ENCODE assay signal across 9 cellular contexts in genomic region chr2:73292906-73293533, GRCh38. TPM values are rescaled to one million over a fixed set of nuclear protein-coding genes. Genes with fewer than 3 reads are reported as not detected.
DNase-seq lines count a peak whose midpoint lies in the region; ATAC-seq and TF ChIP-seq lines count a peak whose summit lies in the region.
"Had no signal": no experiment of that assay in that cellular context is flagged by ENCODE, and none has a peak within 500 bp of the region (broad histone marks: within the 10 kb centered on the region; RNA-seq: fewer than 3 reads in every experiment).

No MANE protein-coding gene starts in this region.

- H3K27me3 Mint-ChIP-seq in Calu3 (ENCODE audit: unreplicated experiment), result peaks cover 89% of the 10 kb centered on the region
- H3K27me3 Mint-ChIP-seq in activated naive CD4-positive, alpha-beta T cell treated with anti-CD3 and anti-CD28 coated beads, Interleukin-2, amount 10 ng/mL, durations not matched to agents 7 days and 5 days, result peaks cover 86% of the 10 kb centered on the region

- peaks cover 8% of the 10 kb centered on the region for H3K4me1 Mint-ChIP-seq in Calu3 (ENCODE audit: low read depth, unreplicated experiment)
- H3K4me1 Mint-ChIP-seq in activated naive CD4-positive, alpha-beta T cell treated with anti-CD3 and anti-CD28 coated beads, Interleukin-2, amount 10 ng/mL, durations not matched to agents 7 days and 5 days, result peaks cover 11% of the 10 kb centered on the region

- peak overlapping the region; percentile 69 for H3K4me3 ChIP-seq in thoracic aorta

- H3K27me3 ChIP-seq in thoracic aorta (replicated peaks; ENCODE audit: insufficient read depth), result peaks cover 25% of the 10 kb centered on the region

- H3K36me3 Mint-ChIP-seq in Calu3 (ENCODE audit: insufficient read depth, unreplicated experiment), result peaks cover 18% of the 10 kb centered on the region
- no peaks in the 10 kb centered on the region for H3K36me3 Mint-ChIP-seq in activated naive CD4-positive, alpha-beta T cell treated with anti-CD3 and anti-CD28 coated beads, Interleukin-2, amount 10 ng/mL, durations not matched to agents 7 days and 5 days

- peak overlapping the region; percentile 64 for H3K27ac Mint-ChIP-seq in Calu3 (ENCODE audit: unreplicated experiment)
- peak overlapping the region; percentile 24 for H3K27ac Mint-ChIP-seq in activated naive CD4-positive, alpha-beta T cell treated with anti-CD3 and anti-CD28 coated beads, Interleukin-2, amount 10 ng/mL, durations not matched to agents 7 days and 5 days

- CTCF ChIA-PET in Calu3 (lab: Charles Lee), result interaction anchor here (0.6 to 1.5 kb wide), 2 partner anchors 67 to 107 kb away, joined by 4 read pairs; no protein-coding TSS in a partner anchor
- CTCF ChIA-PET in activated naive CD4-positive, alpha-beta T cell treated with anti-CD3 and anti-CD28 coated beads, Interleukin-2, amount 10 ng/mL, durations not matched to agents 7 days and 5 days (lab: Charles Lee), result interaction anchor here (0.9 to 1.0 kb wide), 2 partner anchors 20 to 24 kb away, joined by 3 read pairs; no protein-coding TSS in a partner anchor

- ATAC-seq in HG02973 (IDR thresholded peaks at IDR 0.05; ENCODE audit: unreplicated experiment) (peak; percentile 4), thoracic aorta (ENCODE audit: insufficient number of reproducible peaks, low FRiP score, low read depth) (no peak), GM21723 (IDR thresholded peaks at IDR 0.05; ENCODE audit: unreplicated experiment) (no peak), GM21529 (IDR thresholded peaks at IDR 0.05; ENCODE audit: unreplicated experiment) (no peak)

- peak overlapping the region in 1 of 2 donors; percentile 34 for H3K27ac ChIP-seq in thoracic aorta

- no peak for TF ChIP-seq CTCF in Calu3 (IDR thresholded peaks at IDR 0.05; ENCODE audit: unreplicated experiment)
- TF ChIP-seq CTCF in thoracic aorta (IDR thresholded peaks at IDR 0.05), result no peak

- H3K9me3 Mint-ChIP-seq in Calu3 (ENCODE audit: low read depth, unreplicated experiment), result no peaks in the 10 kb centered on the region
- no peaks in the 10 kb centered on the region for H3K9me3 Mint-ChIP-seq in activated naive CD4-positive, alpha-beta T cell treated with anti-CD3 and anti-CD28 coated beads, Interleukin-2, amount 10 ng/mL, durations not matched to agents 7 days and 5 days

- H3K4me1 ChIP-seq in thoracic aorta (ENCODE audit: control insufficient read depth in 1 of 2, low read depth in 2 of 2), result peaks cover 10 to 22% of the 10 kb centered on the region in 2 donors

- H3K4me3 Mint-ChIP-seq in Calu3 (ENCODE audit: low read depth, unreplicated experiment), result peak overlapping the region; percentile 74
- peak overlapping the region; percentile 70 for H3K4me3 Mint-ChIP-seq in activated naive CD4-positive, alpha-beta T cell treated with anti-CD3 and anti-CD28 coated beads, Interleukin-2, amount 10 ng/mL, durations not matched to agents 7 days and 5 days

- no TSS peak for BruUV-seq in Calu3 (replicated peaks; lab: Mats Ljungman, UMichigan)

- no peaks in the 10 kb centered on the region for H3K9me3 ChIP-seq in thoracic aorta

- H3K36me3 ChIP-seq in thoracic aorta, result no peaks in the 10 kb centered on the region

- intact Hi-C loops in Calu3 (cut with micrococcal nuclease; ENCODE audit: unreplicated experiment), result no loop called here

- DNase-seq in Calu3, result peak; percentile 4
- peak; percentile 23 for DNase-seq in activated naive CD4-positive, alpha-beta T cell treated with anti-CD3 and anti-CD28 coated beads, Interleukin-2, amount 10 ng/mL, durations not matched to agents 7 days and 5 days
- peak; percentile 36 for DNase-seq in iPS-NIHi7 (ENCODE audit: extremely low spot score)
- no peak for DNase-seq in thoracic aorta (ENCODE audit: low spot score)
- no peak for DNase-seq in T-helper 9 cell

RNA-seq across cellular contexts. Expression of gene EGR4, which starts 0.3 kb away (rescaled TPM):
- total RNA-seq in Calu3 (2022) (0.68 and 0.81 TPM in 2 replicates), thoracic aorta (not detected)
- total RNA-seq: glomerular endothelial cell had no signal

RNA-seq across cellular contexts. Expression of gene FBXO41, which starts 8.7 kb away (rescaled TPM):
- total RNA-seq in Calu3 (2022), result 15.0 and 16.1 TPM in 2 replicates
- total RNA-seq in thoracic aorta, result 1 to 10 TPM; 3.5 to 6.1 TPM

RNA-seq across cellular contexts. Expression of gene CCT7, which starts 58.9 kb away (rescaled TPM):
- 394 and 403 TPM in 2 replicates for total RNA-seq in Calu3 (2022)
- total RNA-seq in thoracic aorta, result 100 to 1,000 TPM; 121 to 144 TPM

RNA-seq across cellular contexts. Expression of gene PRADC1, which starts 60.0 kb away (rescaled TPM):
- total RNA-seq in Calu3 (2022) (13.2 and 13.8 TPM in 2 replicates), thoracic aorta (10 to 100 TPM; 19.9 to 24.5 TPM)

Comparison
In these comparisons a context has a peak if more than half of its experiments do, and no peak if none do; other contexts are left out.
1. DNase-seq: peak in Calu3 (single experiment), activated naive CD4-positive, alpha-beta T cell treated with anti-CD3 and anti-CD28 coated beads, Interleukin-2, amount 10 ng/mL, durations not matched to agents 7 days and 5 days (single experiment) and iPS-NIHi7 (single experiment); none in thoracic aorta (single experiment) and T-helper 9 cell (single experiment).